34 cellular contexts compared by ENCODE assay signal in the genomic region with DNA sequence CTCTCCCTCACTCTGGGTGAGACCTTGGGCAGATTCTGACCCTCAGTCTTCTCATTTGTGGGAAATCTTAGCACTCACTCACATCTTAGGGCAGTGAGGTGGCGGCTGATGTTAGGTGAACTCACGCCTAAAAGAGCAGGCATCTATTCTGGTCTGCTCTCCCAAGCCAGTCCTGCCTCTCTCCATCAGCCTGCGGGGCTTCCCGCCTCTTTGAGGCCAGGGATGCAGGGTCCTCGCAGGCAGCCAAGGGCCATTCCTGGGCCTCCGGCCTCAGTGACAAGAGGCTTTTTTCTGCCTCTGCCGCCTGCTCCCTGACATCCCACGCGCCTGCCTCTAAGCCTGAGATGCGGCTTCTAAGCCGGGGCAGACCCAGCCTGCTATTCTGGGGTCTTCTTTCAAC. TPM values are rescaled to one million over a fixed set of nuclear protein-coding genes. Genes with fewer than 3 reads are reported as not detected.
"Had no signal": no experiment of that assay in that cellular context is flagged by ENCODE, and none has a peak within 500 bp of the region (broad histone marks: within the 10 kb centered on the region; RNA-seq: fewer than 3 reads in every experiment).

No MANE protein-coding gene starts in this region.

- H3K36me3 ChIP-seq: MG63, Peyer's patch, SJSA1 had no signal

- H3K27ac ChIP-seq: PC-9, Peyer's patch, SJSA1 had no signal

- H2AFZ ChIP-seq: PC-9 had no signal

- DNase-seq: Kasumi-1, KG1, MG63, NCI-H1048, NCI-H1092 treated with DMSO at 0.1 percent for 48 hours, NCI-H1105 treated with DMSO at 0.1 percent for 48 hours, NCI-H1417, NCI-H1436, NCI-H146, NCI-H1694, NCI-H187, NCI-H1930, NCI-H2029 treated with DMSO at 0.1 percent for 48 hours, NCI-H2081 treated with DMSO at 0.1 percent for 48 hours, NCI-H2107, NCI-H2171, NCI-H226, NCI-H446 treated with DMSO at 0.1 percent for 48 hours, NCI-H510A, NCI-H524, NCI-H526, NCI-H69, NCI-H748 treated with DMSO at 0.1 percent for 48 hours, NCI-H82, PC-9, Peyer's patch, Right ventricle myocardium superior, RPMI8226, SHP77 treated with DMSO at 0.1 percent for 48 hours, SK-N-SH, SW 1271 had no signal

- H3K4me1 ChIP-seq: Peyer's patch, SJSA1 had no signal

- H3K27me3 ChIP-seq: MG63, Peyer's patch had no signal

- H3K4me2 ChIP-seq: PC-9, SK-N-SH had no signal

- H3K9ac ChIP-seq: SK-N-SH had no signal

- H3K4me3 ChIP-seq: MG63, PC-9, Peyer's patch, SJSA1 had no signal

- H3K9me3 ChIP-seq: MG63, Peyer's patch, SJSA1, SK-N-SH had no signal

RNA-seq across cellular contexts. Expression of gene FGF4, which starts 13.8 kb away (rescaled TPM):
- total RNA-seq: M059J, OCI-LY7, PC-9, Peyer's patch, Right ventricle myocardium superior, SJSA1 had no signal

RNA-seq across cellular contexts. Expression of gene FGF3, which starts 30.3 kb away (rescaled TPM):
- total RNA-seq: M059J, OCI-LY7, PC-9, Peyer's patch, Right ventricle myocardium superior, SJSA1 had no signal
